Comparison of ENCODE assay signal across 8 cellular contexts in the genomic region with DNA sequence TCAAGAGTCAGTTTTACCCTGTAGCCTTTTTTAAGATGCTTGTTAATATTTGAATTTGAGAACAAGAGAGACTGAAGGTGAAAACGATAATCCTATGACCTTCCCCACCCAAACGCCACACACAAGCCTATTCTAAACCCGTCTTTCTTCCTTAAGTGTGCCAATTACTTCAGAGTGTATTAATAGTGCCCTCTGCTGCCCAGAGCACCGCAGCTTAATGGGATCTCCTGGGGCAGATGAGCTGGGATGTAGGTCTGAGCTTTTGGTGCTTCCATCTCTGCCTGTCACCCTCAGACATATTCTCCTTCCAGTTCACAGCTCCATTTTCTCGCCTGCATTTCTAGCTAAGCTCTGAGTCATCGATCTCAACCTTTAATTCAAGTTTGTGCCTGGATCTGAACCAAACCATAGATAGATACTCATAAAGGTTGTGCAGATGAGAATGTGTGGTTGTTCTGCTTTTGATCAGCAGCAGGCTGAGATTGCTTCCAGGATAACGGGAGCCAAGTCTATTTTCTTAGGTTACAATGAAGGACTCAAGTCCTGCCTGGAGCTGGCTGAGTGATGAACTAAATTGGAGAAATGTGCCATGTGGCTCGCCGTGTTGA. TPM values are rescaled to one million over a fixed set of nuclear protein-coding genes. Genes with fewer than 3 reads are reported as not detected.
DNase-seq lines count a peak whose midpoint lies in the region; ATAC-seq and TF ChIP-seq lines count a peak whose summit lies in the region.

No MANE protein-coding gene starts in this region.

- DNase-seq in NCI-H526 (lab: John Stamatoyannopoulos, UW) = peak; percentile 54 to 81
- DNase-seq in renal cortical epithelial cell (ENCODE audit: low read depth) = peak; percentile 6
- no peak for DNase-seq in OCI-M2 (lab: John Stamatoyannopoulos, UW; ENCODE audit: unreplicated experiment)
- DNase-seq in erythroblast (lab: John Stamatoyannopoulos, UW) = no peak

- TF ChIP-seq CTCF in GM12872 (IDR thresholded peaks at IDR 0.05; ENCODE audit: insufficient read depth, low read depth, low read length) = 0 out of 3 replicates have a peak, but pooled peaks have one; percentile 31

- TF ChIP-seq POLR2A in erythroblast (IDR thresholded peaks at IDR 0.05; ENCODE audit: low read length) = no peak

- peak; percentile 73 for ATAC-seq in esophagus mucosa
- ATAC-seq in HG02840 (IDR thresholded peaks at IDR 0.05; ENCODE audit: low FRiP score, unreplicated experiment) = no peak
- ATAC-seq in GM21447 (IDR thresholded peaks at IDR 0.05; ENCODE audit: unreplicated experiment) = no peak

RNA-seq across cellular contexts. Expression of a gene that starts 46.4 kb away (rescaled TPM):
- total RNA-seq in esophagus mucosa = 8.4 TPM
- 22.9 and 45.0 TPM in 2 replicates for total RNA-seq in renal cortical epithelial cell

Comparison
In these comparisons a context has a peak if more than half of its experiments do, and no peak if none do; other contexts are left out.
1. DNase-seq: peak in NCI-H526 (2 of 2) and renal cortical epithelial cell (single experiment); none in OCI-M2 (single experiment) and erythroblast (0 of 2).